Comparison of ENCODE assay signal across 18 cellular contexts in the genomic region with DNA sequence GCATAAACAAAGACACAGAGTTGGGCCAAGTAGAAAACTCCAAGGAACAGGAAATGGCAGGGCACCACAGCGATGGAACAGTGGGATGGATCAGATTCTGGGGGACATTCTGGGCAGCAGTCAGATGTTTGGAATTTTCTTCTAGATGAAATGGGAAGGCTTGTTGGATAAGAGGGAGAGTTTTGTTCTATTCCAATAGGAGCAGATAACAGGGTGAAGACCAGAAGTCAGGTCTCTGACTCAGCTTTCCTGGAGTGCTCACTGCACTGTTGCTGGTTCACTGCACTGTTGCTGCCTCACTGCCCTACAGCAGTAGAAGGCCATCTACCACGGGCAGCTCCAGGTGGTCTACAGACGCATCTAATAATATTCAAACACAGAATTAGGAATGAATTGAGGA.
DNase-seq lines count a peak whose midpoint lies in the region; ATAC-seq, FAIRE-seq and TF ChIP-seq lines count a peak whose summit lies in the region.
"Had no signal": no experiment of that assay in that cellular context is flagged by ENCODE, and none has a peak within 500 bp of the region (broad histone marks: within the 10 kb centered on the region; RNA-seq: fewer than 3 reads in every experiment).

No MANE protein-coding gene starts in this region.

- no peak overlapping the region for H4K5ac ChIP-seq in mesendoderm (ENCODE audit: low read length)

- no CpG with 5 or more reads among the region's 3 CpGs for WGBS in mesendoderm (ENCODE audit: extremely low coverage, insufficient coverage, low lambda C conversion rate)

- H3K79me1 ChIP-seq in mesendoderm (ENCODE audit: low read length): no peaks in the 10 kb centered on the region

- H3K18ac ChIP-seq in mesendoderm (ENCODE audit: low read length): no peak overlapping the region

- H3K27me3 Mint-ChIP-seq in endothelial cell (ENCODE audit: unreplicated experiment): no peaks in the 10 kb centered on the region

- DNase-seq in GM03348 (ENCODE audit: low spot score) (peak; percentile 19), RWPE2 (ENCODE audit: low spot score) (no peak), endothelial cell (ENCODE audit: low spot score) (no peak), mesendoderm (no peak), HTR-8/SVneo (ENCODE audit: insufficient read length, low spot score) (no peak), head of caudate nucleus (no peak)
- DNase-seq: activated CD4-positive, alpha-beta T cell treated with anti-CD3 and anti-CD28 coated beads, Interleukin-2, amount 50 U/mL, for 4 hours; activated T-cell treated with anti-CD3 and anti-CD28 coated beads, Interleukin-2, amount 50 U/mL, for 72 hours; DMS53; midbrain; NCI-H187; NCI-H446 treated with DMSO at 0.1 percent for 48 hours had no signal

- ATAC-seq in RWPE2 (ENCODE audit: low read depth) (peak; percentile 45; the same call in 1 of the 3 replicates), HG03571 (IDR thresholded peaks at IDR 0.05; ENCODE audit: unreplicated experiment) (no peak)
- ATAC-seq: activated T-cell treated with anti-CD3 and anti-CD28 coated beads, Interleukin-2, amount 50 U/mL, for 72 hours had no signal

- H3K4me3 ChIP-seq in RWPE2 (ENCODE audit: severe bottlenecking) (no peak overlapping the region), mesendoderm (ENCODE audit: low read length) (no peak overlapping the region)
- H3K4me3 ChIP-seq: BLaER1 treated with 17β-estradiol and CSF1 and Interleukin-3, amounts not matched to agents 10 nM and 100 nM; coronary artery; right atrium auricular region; suprapubic skin had no signal

- no peak overlapping the region for H3K9ac ChIP-seq in mesendoderm (ENCODE audit: low read length)
- H3K9ac ChIP-seq: BLaER1 treated with 17β-estradiol and CSF1 and Interleukin-3, amounts not matched to agents 10 nM and 100 nM had no signal

- no peak overlapping the region for H3K4me3 Mint-ChIP-seq in endothelial cell (ENCODE audit: unreplicated experiment)
- H3K4me3 Mint-ChIP-seq: activated T-cell treated with anti-CD3 and anti-CD28 coated beads, Interleukin-2, amount 50 U/mL, for 72 hours had no signal

- no peaks in the 10 kb centered on the region for H3K79me2 ChIP-seq in mesendoderm (ENCODE audit: control insufficient read depth, insufficient read depth, low read length)

- H3K27me3 ChIP-seq in RWPE2 (ENCODE audit: insufficient read depth, poor library complexity, severe bottlenecking) (no peaks in the 10 kb centered on the region), mesendoderm (ENCODE audit: insufficient read depth, low read length, poor library complexity) (no peaks in the 10 kb centered on the region)
- H3K27me3 ChIP-seq: BLaER1 treated with 17β-estradiol and CSF1 and Interleukin-3, amounts not matched to agents 10 nM and 100 nM; neutrophil; right atrium auricular region; suprapubic skin had no signal

- no peak overlapping the region for H3K4me2 ChIP-seq in mesendoderm (ENCODE audit: low read length)
- H3K4me2 ChIP-seq: BLaER1 treated with 17β-estradiol and CSF1 and Interleukin-3, amounts not matched to agents 10 nM and 100 nM had no signal

- H3K36me3 Mint-ChIP-seq in endothelial cell (ENCODE audit: low read depth, unreplicated experiment): peaks cover 7% of the 10 kb centered on the region

- no peak overlapping the region for H2BK15ac ChIP-seq in mesendoderm (replicated peaks; ENCODE audit: low read depth)

- H3K4ac ChIP-seq in mesendoderm (ENCODE audit: low read depth, low read length): no peak overlapping the region

- H3K27ac ChIP-seq in RWPE2 (ENCODE audit: poor library complexity, severe bottlenecking) (peak overlapping the region; percentile 36), mesendoderm (ENCODE audit: low read depth, low read length) (no peak overlapping the region)
- H3K27ac ChIP-seq: BLaER1 treated with 17β-estradiol and CSF1 and Interleukin-3, amounts not matched to agents 10 nM and 100 nM; coronary artery; neutrophil; right atrium auricular region; suprapubic skin had no signal

- no peak overlapping the region for H3K56ac ChIP-seq in mesendoderm (ENCODE audit: low read length)

- no peak overlapping the region for H2BK120ac ChIP-seq in mesendoderm (ENCODE audit: low read depth, low read length)

- H3K36me3 ChIP-seq in RWPE2 (ENCODE audit: low read depth): 0 out of 2 replicates have a peak, but pooled peaks cover 3% of the 10 kb centered on the region
- no peaks in the 10 kb centered on the region for H3K36me3 ChIP-seq in mesendoderm (ENCODE audit: control insufficient read depth, insufficient read depth, low read length)

- peak overlapping the region; percentile 33 for H3K23ac ChIP-seq in mesendoderm (ENCODE audit: low read length)

- H2AK5ac ChIP-seq in mesendoderm (ENCODE audit: low read length): no peak overlapping the region

- H3K9me3 Mint-ChIP-seq in endothelial cell (ENCODE audit: unreplicated experiment): no peaks in the 10 kb centered on the region
- H3K9me3 Mint-ChIP-seq: activated T-cell treated with anti-CD3 and anti-CD28 coated beads, Interleukin-2, amount 50 U/mL, for 72 hours had no signal

- TF ChIP-seq CTCF in RWPE2 (IDR thresholded peaks at IDR 0.05; ENCODE audit: poor library complexity, severe bottlenecking) (no peak), endothelial cell (IDR thresholded peaks at IDR 0.05; ENCODE audit: unreplicated experiment) (no peak)

- H3K4me1 ChIP-seq in RWPE2 (ENCODE audit: insufficient read depth, poor library complexity, severe bottlenecking): peaks cover 22% of the 10 kb centered on the region
- peaks cover 2% of the 10 kb centered on the region for H3K4me1 ChIP-seq in mesendoderm (ENCODE audit: control insufficient read depth, low read depth, low read length)
- H3K4me1 ChIP-seq: suprapubic skin had no signal

- no peaks in the 10 kb centered on the region for H3K9me3 ChIP-seq in RWPE2 (ENCODE audit: severe bottlenecking)
- H3K9me3 ChIP-seq: neutrophil, right atrium auricular region, suprapubic skin had no signal

- H2BK5ac ChIP-seq in mesendoderm (ENCODE audit: low read length): no peak overlapping the region

- H4K8ac ChIP-seq in mesendoderm (ENCODE audit: low read depth, low read length): no peak overlapping the region

- no peak for FAIRE-seq in HTR-8/SVneo (lab: Jason Lieb, UNC)

- H3K27ac Mint-ChIP-seq in endothelial cell (ENCODE audit: unreplicated experiment): peak overlapping the region; percentile 64
- H3K27ac Mint-ChIP-seq: activated T-cell treated with anti-CD3 and anti-CD28 coated beads, Interleukin-2, amount 50 U/mL, for 72 hours had no signal

- H3K4me1 Mint-ChIP-seq in endothelial cell (ENCODE audit: unreplicated experiment): peaks cover 11% of the 10 kb centered on the region

- intact Hi-C loops in head of caudate nucleus (cut with DNase I): no loop called here
